In genomic region chr10:80070068-80070467, GRCh38 we compare ENCODE assay signal across 22 cellular contexts. TPM values are rescaled to one million over a fixed set of nuclear protein-coding genes. Genes with fewer than 3 reads are reported as not detected.
DNase-seq lines count a peak whose midpoint lies in the region; ATAC-seq lines count a peak whose summit lies in the region.
"Had no signal": no experiment of that assay in that cellular context is flagged by ENCODE, and none has a peak within 500 bp of the region (broad histone marks: within the 10 kb centered on the region; RNA-seq: fewer than 3 reads in every experiment).

No MANE protein-coding gene starts in this region.

- peaks cover 6% of the 10 kb centered on the region; the same call in 1 of the 2 replicates for H3K4me1 ChIP-seq in SJCRH30
- H3K4me1 ChIP-seq: colonic mucosa, lower lobe of right lung had no signal

- peak overlapping the region; percentile 15; the same call in 1 of the 2 replicates for H3K4me3 ChIP-seq in SJCRH30
- H3K4me3 ChIP-seq: colonic mucosa, GM12878, lower lobe of right lung, ovary, tibial artery had no signal

- ATAC-seq in GM18519 (IDR thresholded peaks at IDR 0.05; ENCODE audit: low FRiP score, unreplicated experiment) (no peak), GM21526 (IDR thresholded peaks at IDR 0.05; ENCODE audit: low FRiP score, unreplicated experiment) (no peak)
- ATAC-seq: activated naive CD4-positive, alpha-beta T cell treated with anti-CD3 and anti-CD28 coated beads, Interleukin-2, amount 50 U/mL, for 72 hours; GM12878; lower lobe of right lung; naive thymus-derived CD4-positive, alpha-beta T cell; stimulated activated naive B cell treated with anti-CD40 and anti-IgM and Interleukin-4, amounts not matched to agents 10 μg/mL and 1 μg/mL and 100 μg/mL, for 72 hours; T-cell had no signal

- in situ Hi-C loops in G401 (cut with HindIII; ENCODE audit: low sequenced_read_pairs), result no loop called here

- no peaks in the 10 kb centered on the region for H3K36me3 ChIP-seq in SJCRH30
- H3K36me3 ChIP-seq: colonic mucosa, lower lobe of right lung, ovary, tibial artery had no signal

- H3K27me3 ChIP-seq in SJCRH30, result no peaks in the 10 kb centered on the region
- H3K27me3 ChIP-seq: colonic mucosa, ovary, tibial artery had no signal

- H3K27ac ChIP-seq in SJCRH30, result peak overlapping the region; percentile 55
- H3K27ac ChIP-seq: colonic mucosa, lower lobe of right lung, ovary, tibial artery had no signal

- peak; percentile 77 for DNase-seq in G401 (ENCODE audit: low spot score)
- DNase-seq in SJCRH30, result peak; percentile 85 to 88
- peak; percentile 95 for DNase-seq in globus pallidus (ENCODE audit: low spot score)
- peak; percentile 94 for DNase-seq in pons (ENCODE audit: low spot score)
- DNase-seq in DMS 273 treated with DMSO at 0.1 percent for 48 hours (lab: John Stamatoyannopoulos, UW), result no peak
- DNase-seq: activated CD4-positive, alpha-beta T cell treated with anti-CD3 and anti-CD28 coated beads for 4 hours; CD4-positive, alpha-beta memory T cell; colonic mucosa; DMS153; lower lobe of right lung; naive thymus-derived CD4-positive, alpha-beta T cell; NCI-H1105 treated with DMSO at 0.1 percent for 48 hours; NCI-H69; ovary; stimulated activated CD4-positive, alpha-beta T cell treated with anti-CD3 and anti-CD28 coated beads, Interleukin-2, amount 100 ng/mL, for 24 hours; stimulated activated naive B cell treated with anti-CD40 and anti-IgM and Interleukin-4, amounts not matched to agents 10 μg/mL and 1 μg/mL and 100 μg/mL, for 72 hours; T-cell; tibial artery had no signal

- H3K9me3 ChIP-seq in SJCRH30 (replicated peaks), result peaks cover 11% of the 10 kb centered on the region
- H3K9me3 ChIP-seq: colonic mucosa, lower lobe of right lung, ovary, tibial artery had no signal

RNA-seq across cellular contexts. Expression of gene TMEM254, which starts 8.4 kb away (rescaled TPM):
- 14.0 TPM in 2 replicates for total RNA-seq in G401 (2014; rRNA removed; shearing (Covaris generic))
- 11.1 and 12.7 TPM in 2 replicates for total RNA-seq in SJCRH30 (2014; rRNA removed; shearing (Covaris generic))
